Comparison of ENCODE assay signal across 9 cellular contexts in genomic region chr1:205441716-205442050, GRCh38. TPM values are rescaled to one million over a fixed set of nuclear protein-coding genes. Genes with fewer than 3 reads are reported as not detected.
DNase-seq lines count a peak whose midpoint lies in the region; ATAC-seq and TF ChIP-seq lines count a peak whose summit lies in the region.
"Had no signal": no experiment of that assay in that cellular context is flagged by ENCODE, and none has a peak within 500 bp of the region (broad histone marks: within the 10 kb centered on the region; RNA-seq: fewer than 3 reads in every experiment).

No MANE protein-coding gene starts in this region.

- no peak for ATAC-seq in effector memory CD8-positive, alpha-beta T cell (replicated peaks)
- ATAC-seq in HG02870 (IDR thresholded peaks at IDR 0.05; ENCODE audit: unreplicated experiment), result no peak

- H2AK5ac ChIP-seq in H9 (ENCODE audit: insufficient read length, low read length), result no peak overlapping the region

- H3K14ac ChIP-seq in H9 (ENCODE audit: insufficient read depth, low read length), result no peak overlapping the region

- H3K4me3 ChIP-seq in PC-9, result peak overlapping the region; percentile 33; the same call in 1 of the 2 replicates
- peak overlapping the region; percentile 5 for H3K4me3 ChIP-seq in neural progenitor cell
- H3K4me3 ChIP-seq in coronary artery, result no peak overlapping the region

- POLR2A ChIA-PET in PC-9 (lab: Charles Lee; ENCODE audit: unreplicated experiment), result interaction anchor here (0.7 to 1.2 kb wide), 4 partner anchors 8 to 1650 kb away, joined by 3 to 8 read pairs (median 5); no protein-coding TSS in a partner anchor

- H3K27me3 Mint-ChIP-seq in H9 (ENCODE audit: low read depth), result peaks cover 18% of the 10 kb centered on the region
- no peaks in the 10 kb centered on the region for H3K27me3 Mint-ChIP-seq in effector memory CD8-positive, alpha-beta T cell
- peaks cover 18% of the 10 kb centered on the region for H3K27me3 Mint-ChIP-seq in neural progenitor cell (ENCODE audit: insufficient read depth, low read depth)

- H3K36me3 ChIP-seq in PC-9 (ENCODE audit: low read depth) (no peaks in the 10 kb centered on the region), neural progenitor cell (no peaks in the 10 kb centered on the region)

- H2BK12ac ChIP-seq in H9 (ENCODE audit: insufficient read length, low read depth, low read length), result no peak overlapping the region

- H3K56ac ChIP-seq in H9 (ENCODE audit: insufficient read length, low read depth, low read length), result no peak overlapping the region

- H3K9me3 Mint-ChIP-seq in H9 (no peaks in the 10 kb centered on the region), neural progenitor cell (no peaks in the 10 kb centered on the region)
- H3K9me3 Mint-ChIP-seq in effector memory CD8-positive, alpha-beta T cell, result no peaks in the 10 kb centered on the region

- H3K36me3 Mint-ChIP-seq in H9 (ENCODE audit: insufficient read depth in 1 of 3, low read depth in 3 of 3) (peaks cover 0 to 16% (median 5%) of the 10 kb centered on the region in 3 experiments; a peak in 5 of 7 replicates), neural progenitor cell (peaks cover 20% of the 10 kb centered on the region)
- peaks cover 9% of the 10 kb centered on the region for H3K36me3 Mint-ChIP-seq in effector memory CD8-positive, alpha-beta T cell (ENCODE audit: insufficient read depth)

- H3K4me1 Mint-ChIP-seq in H9 (peaks cover 74 to 79% of the 10 kb centered on the region in 2 experiments), neural progenitor cell (peaks cover 95% of the 10 kb centered on the region)
- H3K4me1 Mint-ChIP-seq in effector memory CD8-positive, alpha-beta T cell (ENCODE audit: low read depth in 2 of 2), result peaks cover 37 to 39% of the 10 kb centered on the region in 2 donors

- H3K4ac ChIP-seq in H9 (ENCODE audit: low read depth, low read length), result no peak overlapping the region

- H4K91ac ChIP-seq in H9 (ENCODE audit: insufficient read length, low read depth, low read length), result no peak overlapping the region

- BruUV-seq in PC-9 (replicated peaks; lab: Mats Ljungman, UMichigan), result no TSS peak

- H3K4me3 Mint-ChIP-seq in H9, result peak overlapping the region in 1 of 2 experiments; percentile 5; a peak in 2 of 5 replicates
- peak overlapping the region; percentile 85 to 87 for H3K4me3 Mint-ChIP-seq in effector memory CD8-positive, alpha-beta T cell
- H3K4me3 Mint-ChIP-seq in neural progenitor cell, result peak overlapping the region; percentile 76

- no peaks in the 10 kb centered on the region for H3K9me2 ChIP-seq in PC-9 (ENCODE audit: insufficient read depth)

- no peak overlapping the region for H2BK15ac ChIP-seq in H9 (ENCODE audit: low read depth, low read length)

- no peaks in the 10 kb centered on the region for H3K27me3 ChIP-seq in H9 (ENCODE audit: insufficient read depth, low read length)
- no peaks in the 10 kb centered on the region for H3K27me3 ChIP-seq in PC-9 (ENCODE audit: insufficient read depth, low read depth)
- peaks cover 10% of the 10 kb centered on the region for H3K27me3 ChIP-seq in neural progenitor cell

- H3K18ac ChIP-seq in H9 (ENCODE audit: insufficient read length, low read depth, low read length), result no peak overlapping the region

- peaks cover 30% of the 10 kb centered on the region for H3F3A ChIP-seq in PC-9 (ENCODE audit: insufficient read depth, low read depth)
- peaks cover 71% of the 10 kb centered on the region for H3F3A ChIP-seq in neural progenitor cell (ENCODE audit: low read depth)

- H2AFZ ChIP-seq in H9 (ENCODE audit: low read length) (no peak overlapping the region), PC-9 (no peak overlapping the region), neural progenitor cell (replicated peaks) (no peak overlapping the region)

- H2BK5ac ChIP-seq in H9 (ENCODE audit: insufficient read length, low read length), result no peak overlapping the region

- no peaks in the 10 kb centered on the region for H4K20me1 ChIP-seq in H9 (ENCODE audit: control insufficient read depth, insufficient read depth, insufficient read length)
- peaks cover 6% of the 10 kb centered on the region for H4K20me1 ChIP-seq in PC-9 (ENCODE audit: insufficient read depth)
- peaks cover 78% of the 10 kb centered on the region for H4K20me1 ChIP-seq in neural progenitor cell (ENCODE audit: low read depth)

- H4K8ac ChIP-seq in H9 (replicated peaks; ENCODE audit: insufficient read length, low read depth, low read length), result no peak overlapping the region

- H3K9ac ChIP-seq in H9 (ENCODE audit: extremely low read depth, insufficient read length, low read length) (no peak overlapping the region), neural progenitor cell (no peak overlapping the region)

- H3K27ac Mint-ChIP-seq in H9, result peak overlapping the region; percentile 84 to 93 (median 92); a peak in 6 of 7 replicates
- peak overlapping the region; percentile 97 for H3K27ac Mint-ChIP-seq in effector memory CD8-positive, alpha-beta T cell
- peak overlapping the region; percentile 77 for H3K27ac Mint-ChIP-seq in neural progenitor cell

- H3K27ac ChIP-seq in H9 (ENCODE audit: insufficient read length, low read depth, low read length), result no peak overlapping the region
- H3K27ac ChIP-seq in PC-9, result peak overlapping the region; percentile 85
- H3K27ac ChIP-seq in neural progenitor cell, result no peak overlapping the region
- no peak overlapping the region for H3K27ac ChIP-seq in coronary artery

- H3K79me1 ChIP-seq in H9 (ENCODE audit: insufficient read depth, low read depth, low read length, poor library complexity, severe bottlenecking), result no peaks in the 10 kb centered on the region

- no peak overlapping the region for H2BK20ac ChIP-seq in H9 (ENCODE audit: low read depth, low read length, poor library complexity, severe bottlenecking)

- CTCF ChIA-PET in PC-9 (lab: Charles Lee), result interaction anchor here (1.1 to 1.3 kb wide), 5 partner anchors 11 to 87 kb away, joined by 4 to 13 read pairs (median 4); no protein-coding TSS in a partner anchor

- WGBS in H9 (ENCODE audit: extremely low coverage, insufficient read length, low lambda C conversion rate), result no CpG with 5 or more reads among the region's 3 CpGs

- no peaks in the 10 kb centered on the region for H3K23me2 ChIP-seq in H9 (ENCODE audit: insufficient read length, low read depth, low read length, poor library complexity, severe bottlenecking)

- DNase-seq in H9 (no peak), PC-9 (no peak), neural progenitor cell (ENCODE audit: low spot score) (no peak), anterior cingulate cortex (lab: John Stamatoyannopoulos, UW) (no peak), coronary artery (ENCODE audit: low spot score) (no peak)
- DNase-seq in effector memory CD8-positive, alpha-beta T cell, result no peak

- H4K5ac ChIP-seq in H9 (ENCODE audit: insufficient read length, low read depth, low read length), result no peak overlapping the region

- no peak overlapping the region for H3K4me2 ChIP-seq in H9 (ENCODE audit: insufficient read depth, insufficient read length, low read length)
- H3K4me2 ChIP-seq in PC-9, result peak overlapping the region; percentile 66
- H3K4me2 ChIP-seq in neural progenitor cell, result peak overlapping the region; percentile 71

- no peak overlapping the region for H3T11ph ChIP-seq in H9 (ENCODE audit: low read length)

- H3K4me1 ChIP-seq in H9 (ENCODE audit: insufficient read depth, low read length), result peaks cover 43% of the 10 kb centered on the region
- H3K4me1 ChIP-seq in PC-9 (replicated peaks; ENCODE audit: insufficient read depth), result peaks cover 48% of the 10 kb centered on the region
- H3K4me1 ChIP-seq in neural progenitor cell, result peaks cover 75% of the 10 kb centered on the region

- intact Hi-C loops in PC-9 (cut with micrococcal nuclease; ENCODE audit: unreplicated experiment), result loop anchor here (1.0 to 5.0 kb wide), 3 partner anchors 8 to 44 kb away; no protein-coding TSS in a partner anchor

- H2BK120ac ChIP-seq in H9 (ENCODE audit: low read depth, low read length, poor library complexity, severe bottlenecking), result no peak overlapping the region

- H3K79me2 ChIP-seq in H9 (ENCODE audit: insufficient read depth, low read length) (no peaks in the 10 kb centered on the region), PC-9 (ENCODE audit: low read depth) (peaks cover 20% of the 10 kb centered on the region), neural progenitor cell (ENCODE audit: low read depth) (peaks cover 10% of the 10 kb centered on the region)

- H3K9me3 ChIP-seq in H9 (ENCODE audit: control insufficient read depth, low read depth, low read length) (no peaks in the 10 kb centered on the region), PC-9 (ENCODE audit: insufficient read depth, low read depth) (no peaks in the 10 kb centered on the region), neural progenitor cell (ENCODE audit: low read depth) (no peaks in the 10 kb centered on the region)

- H3K23ac ChIP-seq in H9 (ENCODE audit: insufficient read length, low read depth, low read length), result no peak overlapping the region

- TF ChIP-seq CTCF in H9 (conservative IDR thresholded peaks at IDR 0.05), result no peak
- no peak for TF ChIP-seq CTCF in PC-9 (conservative IDR thresholded peaks at IDR 0.05)
- TF ChIP-seq CTCF in neural progenitor cell (IDR thresholded peaks at IDR 0.05), result no peak
- TF ChIP-seq CTCF in coronary artery (IDR thresholded peaks at IDR 0.05), result no peak

RNA-seq across cellular contexts. Expression of gene BLACAT1, which starts 14.2 kb away (rescaled TPM):
- 3.8 and 4.0 TPM in 2 replicates for total RNA-seq in H9 (2021)
- total RNA-seq in PC-9 (2021), result 12.7 and 13.5 TPM in 2 replicates
- total RNA-seq in neural progenitor cell (ENCODE audit: low replicate concordance), result 13.9 and 25.7 TPM in 2 replicates
- total RNA-seq: cardiac septum, lung microvascular endothelial cell had no signal

RNA-seq across cellular contexts. Expression of gene LEMD1, which starts 19.8 kb away (rescaled TPM):
- total RNA-seq in H9 (2021) (11.8 and 11.9 TPM in 2 replicates), PC-9 (2021) (16.7 and 22.1 TPM in 2 replicates), neural progenitor cell (ENCODE audit: low replicate concordance) (15.0 and 79.0 TPM in 2 replicates)
- total RNA-seq: cardiac septum, lung microvascular endothelial cell had no signal
